In the genomic region with DNA sequence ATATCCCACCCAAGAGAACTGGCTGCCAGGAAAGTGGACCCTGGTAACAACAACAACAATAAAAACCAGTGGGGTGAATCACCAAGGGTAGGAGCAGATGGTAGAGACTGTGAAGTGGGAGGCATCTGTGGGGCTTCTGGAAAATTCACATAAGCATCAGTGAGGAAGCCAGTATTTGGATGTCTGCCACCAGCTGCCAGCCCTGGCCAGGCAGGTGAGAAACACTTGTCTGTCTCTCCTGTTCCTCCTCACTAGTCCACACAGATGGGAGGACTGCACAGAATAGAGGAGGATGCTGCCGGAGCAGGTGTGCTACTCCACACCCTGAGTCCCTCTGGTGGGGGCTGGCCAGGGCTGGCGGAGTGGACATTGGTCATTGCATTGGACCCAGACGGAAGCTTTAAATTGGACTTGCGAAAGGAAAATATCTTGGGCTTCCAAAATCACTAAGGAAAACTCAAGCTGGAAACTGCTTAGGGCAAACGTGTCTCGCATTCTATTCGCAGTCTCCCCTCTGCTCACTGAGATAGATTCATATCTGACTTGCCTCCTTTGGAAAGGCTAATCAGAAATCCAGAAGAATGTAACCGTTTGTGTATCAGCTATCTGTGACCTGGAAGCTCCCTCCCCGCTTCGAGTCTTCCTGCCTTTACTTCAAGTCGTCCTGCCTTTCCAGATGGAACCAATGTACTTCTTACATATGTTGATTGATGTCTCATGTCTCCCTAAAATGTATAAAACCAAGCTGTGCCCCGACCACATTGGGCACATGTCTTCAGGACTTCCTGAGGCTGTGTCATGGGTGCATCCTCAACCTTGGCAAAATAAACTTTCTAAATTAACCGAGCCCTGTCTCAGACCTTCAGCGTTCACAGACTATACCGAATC, we compare ENCODE assay signal across 1 cellular context.
TF ChIP-seq lines count a peak whose summit lies in the region.

No MANE protein-coding gene starts in this region.

TF ChIP-seq in K562, 482 proteins besides CTCF, POLR2A, EP300 and RAD21 (continued from another document):
- TF ChIP-seq TAF7 (tag; IDR thresholded peaks at IDR 0.05) (no peak), NR2F6 (CRISPR knock-in tag; IDR thresholded peaks at IDR 0.05) (no peak), ZKSCAN3 (CRISPR knock-in tag; IDR thresholded peaks at IDR 0.05) (no peak), CBX8 (IDR thresholded peaks at IDR 0.05; ENCODE audit: borderline replicate concordance, extremely low read depth, low read depth, low read length, poor library complexity, severe bottlenecking) (no peak), GATAD2A (IDR thresholded peaks at IDR 0.05) (no peak)
- TF ChIP-seq, protein P1, sequence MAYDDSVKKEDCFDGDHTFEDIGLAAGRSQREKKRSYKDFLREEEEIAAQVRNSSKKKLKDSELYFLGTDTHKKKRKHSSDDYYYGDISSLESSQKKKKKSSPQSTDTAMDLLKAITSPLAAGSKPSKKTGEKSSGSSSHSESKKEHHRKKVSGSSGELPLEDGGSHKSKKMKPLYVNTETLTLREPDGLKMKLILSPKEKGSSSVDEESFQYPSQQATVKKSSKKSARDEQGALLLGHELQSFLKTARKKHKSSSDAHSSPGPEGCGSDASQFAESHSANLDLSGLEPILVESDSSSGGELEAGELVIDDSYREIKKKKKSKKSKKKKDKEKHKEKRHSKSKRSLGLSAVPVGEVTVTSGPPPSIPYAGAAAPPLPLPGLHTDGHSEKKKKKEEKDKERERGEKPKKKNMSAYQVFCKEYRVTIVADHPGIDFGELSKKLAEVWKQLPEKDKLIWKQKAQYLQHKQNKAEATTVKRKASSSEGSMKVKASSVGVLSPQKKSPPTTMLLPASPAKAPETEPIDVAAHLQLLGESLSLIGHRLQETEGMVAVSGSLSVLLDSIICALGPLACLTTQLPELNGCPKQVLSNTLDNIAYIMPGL (CRISPR knock-in tag; IDR thresholded peaks at IDR 0.05): no peak
- TF ChIP-seq, protein P2, sequence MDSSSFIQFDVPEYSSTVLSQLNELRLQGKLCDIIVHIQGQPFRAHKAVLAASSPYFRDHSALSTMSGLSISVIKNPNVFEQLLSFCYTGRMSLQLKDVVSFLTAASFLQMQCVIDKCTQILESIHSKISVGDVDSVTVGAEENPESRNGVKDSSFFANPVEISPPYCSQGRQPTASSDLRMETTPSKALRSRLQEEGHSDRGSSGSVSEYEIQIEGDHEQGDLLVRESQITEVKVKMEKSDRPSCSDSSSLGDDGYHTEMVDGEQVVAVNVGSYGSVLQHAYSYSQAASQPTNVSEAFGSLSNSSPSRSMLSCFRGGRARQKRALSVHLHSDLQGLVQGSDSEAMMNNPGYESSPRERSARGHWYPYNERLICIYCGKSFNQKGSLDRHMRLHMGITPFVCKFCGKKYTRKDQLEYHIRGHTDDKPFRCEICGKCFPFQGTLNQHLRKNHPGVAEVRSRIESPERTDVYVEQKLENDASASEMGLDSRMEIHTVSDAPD (CRISPR knock-in tag; IDR thresholded peaks at IDR 0.05): no peak
